21 cellular contexts compared by ENCODE assay signal in genomic region chr3:14837864-14838263, GRCh38. TPM values are rescaled to one million over a fixed set of nuclear protein-coding genes. Genes with fewer than 3 reads are reported as not detected.
DNase-seq lines count a peak whose midpoint lies in the region; ATAC-seq, FAIRE-seq and TF ChIP-seq lines count a peak whose summit lies in the region.
"Had no signal": no experiment of that assay in that cellular context is flagged by ENCODE, and none has a peak within 500 bp of the region (broad histone marks: within the 10 kb centered on the region; RNA-seq: fewer than 3 reads in every experiment).

No MANE protein-coding gene starts in this region.

- H3K27ac ChIP-seq in kidney (ENCODE audit: low read depth in 2 of 2, low read length in 2 of 2), result peak overlapping the region; percentile 53 to 57
- peak overlapping the region; percentile 43 to 59 for H3K27ac ChIP-seq in uterus
- H3K27ac ChIP-seq: prostate gland had no signal

- H3K36me3 Mint-ChIP-seq in neural crest cell (ENCODE audit: low read depth), result no peaks in the 10 kb centered on the region
- H3K36me3 Mint-ChIP-seq: naive B cell had no signal

- H3K4me3 ChIP-seq in kidney (ENCODE audit: low read length in 2 of 2) (peak overlapping the region in 1 of 2 donors; percentile 31), uterus (no peak overlapping the region)
- H3K4me3 ChIP-seq: prostate gland, testis had no signal

- no peak for TF ChIP-seq POLR2A in uterus (IDR thresholded peaks at IDR 0.05)

- intact Hi-C loops in kidney (cut with DNase I), result no loop called here
- intact Hi-C loops in uterus (cut with DNase I; ENCODE audit: low total_unique reads), result no loop called here

- no peaks in the 10 kb centered on the region for H3K27me3 ChIP-seq in uterus
- H3K27me3 ChIP-seq: testis had no signal

- FAIRE-seq in kidney (lab: Jason Lieb, UNC), result no peak
- FAIRE-seq: TTC549 had no signal

- peak overlapping the region; percentile 8 for H3K27ac Mint-ChIP-seq in neural crest cell (ENCODE audit: unreplicated experiment)
- H3K27ac Mint-ChIP-seq: activated naive CD8-positive, alpha-beta T cell treated with anti-CD3 and anti-CD28 coated beads, Interleukin-2, amount 50 U/mL, for 24 hours; activated T-cell treated with anti-CD3 and anti-CD28 coated beads, Interleukin-2, amount 50 U/mL, for 72 hours had no signal

- H3K4me1 ChIP-seq in kidney (ENCODE audit: control insufficient read depth in 1 of 2, insufficient read depth in 1 of 2, low read depth in 1 of 2, low read length in 2 of 2), result peaks cover 28 to 31% of the 10 kb centered on the region in 2 donors
- peaks cover 0 to 5% of the 10 kb centered on the region in 2 donors for H3K4me1 ChIP-seq in uterus
- H3K4me1 ChIP-seq: prostate gland had no signal

- ATAC-seq in GM18907 (IDR thresholded peaks at IDR 0.05; ENCODE audit: unreplicated experiment) (no peak), GM21515 (IDR thresholded peaks at IDR 0.05; ENCODE audit: unreplicated experiment) (no peak)
- ATAC-seq: activated naive CD8-positive, alpha-beta T cell treated with anti-CD3 and anti-CD28 coated beads, Interleukin-2, amount 50 U/mL, for 24 hours; activated T-cell treated with anti-CD3 and anti-CD28 coated beads, Interleukin-2, amount 50 U/mL, for 72 hours; PC-3 had no signal

- no peak overlapping the region for H3K9ac ChIP-seq in kidney (ENCODE audit: low read length in 2 of 2)

- no peak for TF ChIP-seq CTCF in kidney (IDR thresholded peaks at IDR 0.05; ENCODE audit: borderline replicate concordance, extremely low read depth, insufficient read depth)
- TF ChIP-seq CTCF in neural crest cell (conservative IDR thresholded peaks at IDR 0.05), result no peak
- TF ChIP-seq CTCF in uterus (IDR thresholded peaks at IDR 0.05), result no peak

- H3K4me3 Mint-ChIP-seq in neural crest cell, result no peak overlapping the region
- H3K4me3 Mint-ChIP-seq: activated naive CD8-positive, alpha-beta T cell treated with anti-CD3 and anti-CD28 coated beads, Interleukin-2, amount 50 U/mL, for 24 hours; activated T-cell treated with anti-CD3 and anti-CD28 coated beads, Interleukin-2, amount 50 U/mL, for 72 hours had no signal

- no peaks in the 10 kb centered on the region for H3K9me3 Mint-ChIP-seq in neural crest cell
- H3K9me3 Mint-ChIP-seq: activated naive CD8-positive, alpha-beta T cell treated with anti-CD3 and anti-CD28 coated beads, Interleukin-2, amount 50 U/mL, for 24 hours; activated T-cell treated with anti-CD3 and anti-CD28 coated beads, Interleukin-2, amount 50 U/mL, for 72 hours; naive B cell had no signal

- peaks cover 2% of the 10 kb centered on the region for H3K27me3 Mint-ChIP-seq in neural crest cell (ENCODE audit: low read depth)
- H3K27me3 Mint-ChIP-seq: activated naive CD8-positive, alpha-beta T cell treated with anti-CD3 and anti-CD28 coated beads, Interleukin-2, amount 50 U/mL, for 24 hours had no signal

- H3K4me1 Mint-ChIP-seq in neural crest cell, result peaks cover 34% of the 10 kb centered on the region
- H3K4me1 Mint-ChIP-seq: activated naive CD8-positive, alpha-beta T cell treated with anti-CD3 and anti-CD28 coated beads, Interleukin-2, amount 50 U/mL, for 24 hours; naive B cell had no signal

- DNase-seq in activated effector memory CD4-positive, alpha-beta T cell treated with anti-CD3 and anti-CD28 coated beads, Interleukin-2, amount 50 U/mL, for 16 hours, result peak; percentile 12
- DNase-seq in activated effector memory CD4-positive, alpha-beta T cell treated with Interleukin-2 at 50 U/mL for 16 hours, result no peak
- peak; percentile 76 for DNase-seq in kidney
- no peak for DNase-seq in neural crest cell (ENCODE audit: low read depth, low spot score)
- DNase-seq in uterus, result no peak
- no peak for DNase-seq in superior temporal gyrus (ENCODE audit: extremely low spot score)
- DNase-seq: activated CD4-positive, alpha-beta T cell treated with anti-CD3 and anti-CD28 coated beads, Interleukin-2, amount 50 U/mL, for 48 hours; activated naive CD8-positive, alpha-beta T cell treated with anti-CD3 and anti-CD28 coated beads, Interleukin-2, amount 50 U/mL, for 24 hours; activated T-cell treated with anti-CD3 and anti-CD28 coated beads, Interleukin-2, amount 50 U/mL, for 72 hours; C1 segment of cervical spinal cord; naive B cell; NCI-H1436 treated with DMSO at 0.1 percent for 48 hours; NCI-H510A; PC-3 had no signal

- H3K9me3 ChIP-seq in kidney (ENCODE audit: control insufficient read depth in 1 of 2, low read length in 2 of 2), result no peaks in the 10 kb centered on the region
- no peaks in the 10 kb centered on the region for H3K9me3 ChIP-seq in uterus
- H3K9me3 ChIP-seq: prostate gland, testis had no signal

- H3K36me3 ChIP-seq in kidney (ENCODE audit: control insufficient read depth in 1 of 2, insufficient read depth in 2 of 2, low read length in 2 of 2), result no peaks in the 10 kb centered on the region
- no peaks in the 10 kb centered on the region for H3K36me3 ChIP-seq in uterus
- H3K36me3 ChIP-seq: prostate gland had no signal

RNA-seq across cellular contexts. Expression of gene FGD5, which starts 19.1 kb away (rescaled TPM):
- total RNA-seq in kidney (40.1 TPM), neural crest cell (0.27 and 0.61 TPM in 2 replicates), uterus (10 to 100 TPM in 3 of 4 donors, 1 to 10 TPM in 1; 10.0 to 66.8 (median 19.2) TPM)
- polyA plus RNA-seq in kidney (ENCODE audit: insufficient read depth, low read depth, low replicate concordance), result 18.7 TPM
- total RNA-seq: A172; activated T-cell treated with anti-CD3 and anti-CD28 coated beads, Interleukin-2, amount 50 U/mL, for 72 hours; LHCN-M2; PC-3 had no signal

Comparison
In these comparisons a context has a peak if more than half of its experiments do, and no peak if none do; other contexts are left out.
1. DNase-seq: peak in activated effector memory CD4-positive, alpha-beta T cell treated with anti-CD3 and anti-CD28 coated beads, Interleukin-2, amount 50 U/mL, for 16 hours (single experiment) and kidney (single experiment); none in activated effector memory CD4-positive, alpha-beta T cell treated with Interleukin-2 at 50 U/mL for 16 hours (single experiment), neural crest cell (single experiment), uterus (0 of 2) and superior temporal gyrus (single experiment).